In genomic region chr11:128831781-128832497, GRCh38 we compare ENCODE assay signal across 1 cellular context.
TF ChIP-seq lines count a peak whose summit lies in the region.

No MANE protein-coding gene starts in this region.

TF ChIP-seq in GM23338, 12 proteins besides CTCF, POLR2A, EP300 and RAD21 (continued from another document):
- TF ChIP-seq ZNF462 (CRISPR knock-in tag; IDR thresholded peaks at IDR 0.05) (no peak), POLR2AphosphoS5 (IDR thresholded peaks at IDR 0.05; ENCODE audit: low read depth) (no peak)
